In the genomic region with DNA sequence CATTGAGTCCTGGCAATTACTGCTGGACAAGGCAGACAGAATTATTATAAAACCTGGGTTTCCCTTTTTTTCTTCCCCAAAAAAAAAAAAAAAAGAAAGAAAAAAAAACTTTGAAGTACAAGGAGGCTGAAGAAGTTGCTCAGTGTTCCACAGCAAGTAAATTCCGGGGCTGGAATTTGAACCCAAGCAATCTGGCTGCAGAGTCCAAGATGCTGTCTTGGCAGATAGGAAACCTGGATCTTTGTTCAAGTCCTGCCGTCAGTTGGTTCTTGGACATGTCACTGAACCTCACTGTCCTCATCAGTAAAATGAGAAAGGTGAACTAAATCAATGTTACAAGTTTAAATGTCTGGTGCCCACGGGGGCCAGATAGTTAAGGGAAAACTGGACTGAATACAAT, we compare ENCODE assay signal across 11 cellular contexts. TPM values are rescaled to one million over a fixed set of nuclear protein-coding genes. Genes with fewer than 3 reads are reported as not detected.
A peak's percentile ranks its signal among the peaks of the same experiment; 100 is the strongest.
DNase-seq lines count a peak whose midpoint lies in the region; ATAC-seq and TF ChIP-seq lines count a peak whose summit lies in the region.
"Had no signal": no experiment of that assay in that cellular context is flagged by ENCODE, and none has a peak within 500 bp of the region (broad histone marks: within the 10 kb centered on the region; RNA-seq: fewer than 3 reads in every experiment).

No MANE protein-coding gene starts in this region.

- H3K4me1 ChIP-seq in A673 (ENCODE audit: insufficient read depth, low read length, poor library complexity, severe bottlenecking), result peaks cover 48% of the 10 kb centered on the region
- H3K4me1 ChIP-seq in adipocyte (ENCODE audit: control insufficient read depth, insufficient read depth, low read length), result peaks cover 51% of the 10 kb centered on the region

- TF ChIP-seq CTCF in A673 (conservative IDR thresholded peaks at IDR 0.05; ENCODE audit: low read depth, low read length) (no peak), HFFc6 (IDR thresholded peaks at IDR 0.05) (no peak), nephron (IDR thresholded peaks at IDR 0.05; ENCODE audit: unreplicated experiment in 3 of 3) (no peak)

- H3K36me3 Mint-ChIP-seq in HFFc6 (ENCODE audit: low read depth) (peaks cover 45% of the 10 kb centered on the region), nephron (ENCODE audit: low read depth) (peaks cover 51% of the 10 kb centered on the region)

- POLR2A ChIA-PET in A673 (lab: Charles Lee; ENCODE audit: low non-redundant PET), result no interaction called here

- H3K27me3 ChIP-seq in A673 (replicated peaks; ENCODE audit: insufficient read depth, low read depth, low read length, poor library complexity) (no peaks in the 10 kb centered on the region), adipocyte (replicated peaks; ENCODE audit: control insufficient read depth, insufficient read depth, low read length) (no peaks in the 10 kb centered on the region)
- H3K27me3 ChIP-seq: adrenal gland had no signal

- ATAC-seq in GM21515 (IDR thresholded peaks at IDR 0.05; ENCODE audit: unreplicated experiment), result no peak
- ATAC-seq in GM21360 (IDR thresholded peaks at IDR 0.05; ENCODE audit: unreplicated experiment), result no peak

- CTCF ChIA-PET in A673 (lab: Charles Lee), result interaction anchor here (0.7 kb wide), 1 partner anchor 35 kb away, joined by 4 read pairs; no protein-coding TSS in a partner anchor

- H3K9me3 ChIP-seq in A673 (ENCODE audit: low read depth, low read length, poor library complexity, severe bottlenecking) (peaks cover 14% of the 10 kb centered on the region), adipocyte (ENCODE audit: control insufficient read depth, low read length) (no peaks in the 10 kb centered on the region)
- H3K9me3 ChIP-seq: adrenal gland had no signal

- H3K27me3 Mint-ChIP-seq in HFFc6 (ENCODE audit: insufficient read depth), result peaks cover 3% of the 10 kb centered on the region
- H3K27me3 Mint-ChIP-seq in nephron (ENCODE audit: low read depth), result no peaks in the 10 kb centered on the region

- DNase-seq in A673 (ENCODE audit: low spot score) (no peak), HFFc6 (no peak), adipocyte (ENCODE audit: low read depth) (no peak), NCI-H2227 treated with DMSO at 0.1 percent for 48 hours (lab: John Stamatoyannopoulos, UW) (no peak), DMS114 treated with DMSO at 0.1 percent for 48 hours (lab: John Stamatoyannopoulos, UW; ENCODE audit: unreplicated experiment) (no peak)
- DNase-seq: adrenal gland, C1 segment of cervical spinal cord, NCI-H1417 treated with DMSO at 0.1 percent for 48 hours had no signal

- H3K9me3 Mint-ChIP-seq in HFFc6, result peaks cover 5% of the 10 kb centered on the region; the same call in 1 of the 2 replicates
- peaks cover 8% of the 10 kb centered on the region for H3K9me3 Mint-ChIP-seq in nephron

- H3K27ac Mint-ChIP-seq in HFFc6 (peak overlapping the region; percentile 91), nephron (peak overlapping the region; percentile 88 to 95 (median 89))

- H3K4me3 ChIP-seq in A673 (ENCODE audit: low read depth, low read length, poor library complexity, severe bottlenecking) (no peak overlapping the region), adipocyte (ENCODE audit: low read length) (no peak overlapping the region)
- H3K4me3 ChIP-seq: adrenal gland had no signal

- intact Hi-C loops in A673 (cut with micrococcal nuclease; ENCODE audit: unreplicated experiment), result loop anchor here (5.0 kb wide), 1 partner anchor 34 kb away; the partner anchor contains the start of gene ARID5B

- peaks cover 13% of the 10 kb centered on the region for H3K36me3 ChIP-seq in A673 (ENCODE audit: insufficient read depth, low read length, poor library complexity, severe bottlenecking)
- H3K36me3 ChIP-seq in adipocyte (ENCODE audit: control insufficient read depth, insufficient read depth, low read length, severe bottlenecking), result peaks cover 4% of the 10 kb centered on the region

- H3K4me3 Mint-ChIP-seq in HFFc6, result peak overlapping the region; percentile 83
- no peak overlapping the region for H3K4me3 Mint-ChIP-seq in nephron

- peak overlapping the region; percentile 80 for H3K9ac ChIP-seq in adipocyte (ENCODE audit: low read length)

- no TSS peak for BruUV-seq in A673 (replicated peaks; lab: Mats Ljungman, UMichigan)

- H3K4me1 Mint-ChIP-seq in HFFc6 (ENCODE audit: low read depth), result peaks cover 79% of the 10 kb centered on the region
- H3K4me1 Mint-ChIP-seq in nephron, result peaks cover 56% of the 10 kb centered on the region

- peak overlapping the region; percentile 38 for H3K27ac ChIP-seq in A673 (ENCODE audit: low read depth, low read length, poor library complexity, severe bottlenecking)

RNA-seq across cellular contexts. Expression of gene ARID5B, which starts 35.3 kb away (rescaled TPM):
- total RNA-seq in A673 (2021), result 29.0 and 29.7 TPM in 2 replicates
- total RNA-seq in HFFc6 (2021; fragmentation: NEBNext Ultra II Directional; extraction: Animal tissue kit (Norgen Biotek cat#: 25700)), result 100 to 1,000 TPM; 102 to 142 (median 131) TPM
